Comparison of ENCODE assay signal across 8 cellular contexts in the genomic region with DNA sequence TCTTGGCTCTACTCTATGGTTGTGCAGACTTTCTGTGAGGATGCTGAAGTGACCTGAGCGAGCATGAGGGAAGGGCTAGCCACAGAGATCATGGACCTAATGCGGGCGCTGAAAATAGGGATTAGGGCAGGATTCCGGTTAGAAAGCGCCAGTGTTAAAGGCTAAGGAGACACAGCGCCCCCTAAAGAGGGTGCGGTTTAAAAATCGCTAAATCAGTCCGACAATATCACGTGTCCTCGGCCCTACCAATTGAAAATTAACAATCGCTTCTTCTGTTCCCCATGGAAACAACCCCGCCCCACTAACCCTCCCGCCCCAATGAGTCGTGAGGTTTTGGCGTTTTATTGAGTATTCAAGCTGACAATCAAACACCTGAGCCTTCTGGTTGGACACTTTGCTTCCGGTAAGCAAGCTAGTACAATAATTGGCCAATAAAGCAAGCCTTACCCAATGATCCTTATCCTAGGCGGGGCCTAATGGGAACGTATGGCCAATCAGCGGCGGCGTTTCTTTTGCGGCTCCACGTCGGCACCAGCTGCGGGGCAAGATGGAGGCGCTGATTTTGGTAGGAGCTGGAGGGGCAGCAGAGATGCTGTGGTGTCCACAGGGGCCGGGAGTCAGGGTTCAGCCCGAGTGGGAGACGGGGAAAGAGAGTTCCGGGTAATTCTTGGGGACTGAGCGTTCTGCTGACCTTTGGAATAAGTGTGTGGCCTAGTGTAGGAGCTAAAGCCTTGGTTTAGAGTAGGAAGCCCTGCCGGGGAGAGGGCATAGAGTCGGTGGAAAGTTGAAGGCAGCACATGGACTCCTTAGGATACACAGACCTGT. TPM values are rescaled to one million over a fixed set of nuclear protein-coding genes. Genes with fewer than 3 reads are reported as not detected.
A peak's percentile ranks its signal among the peaks of the same experiment; 100 is the strongest.
DNase-seq lines count a peak whose midpoint lies in the region; ATAC-seq, FAIRE-seq and TF ChIP-seq lines count a peak whose summit lies in the region.

A gene with protein sequence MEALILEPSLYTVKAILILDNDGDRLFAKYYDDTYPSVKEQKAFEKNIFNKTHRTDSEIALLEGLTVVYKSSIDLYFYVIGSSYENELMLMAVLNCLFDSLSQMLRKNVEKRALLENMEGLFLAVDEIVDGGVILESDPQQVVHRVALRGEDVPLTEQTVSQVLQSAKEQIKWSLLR (plus strand): TSS at position 515 of the 825 bp plus-strand sequence. CDS start 33 bp downstream, at position 548.

- no peak for FAIRE-seq in small intestine (lab: Jason Lieb, UNC)

- H3K27me3 ChIP-seq in WERI-Rb-1 (ENCODE audit: insufficient read depth, low read depth, severe bottlenecking) (no peaks in the 10 kb centered on the region), mammary epithelial cell (ENCODE audit: insufficient read depth, low read length) (no peaks in the 10 kb centered on the region), small intestine (ENCODE audit: control insufficient read depth in 2 of 2, insufficient read depth in 2 of 2, low read length in 2 of 2) (no peaks in the 10 kb centered on the region)

- no peaks in the 10 kb centered on the region for H4K20me1 ChIP-seq in mammary epithelial cell (ENCODE audit: insufficient read depth, low read length)

- WGBS in mammary epithelial cell (ENCODE audit: low coverage, missing lambda C conversion rate): 4% methylated on average over 24 of the region's 34 CpGs
- 1 to 2% (median 2%) methylated on average over 34 of the region's 34 CpGs for WGBS in small intestine, 3 donors

- H3K27ac ChIP-seq in WERI-Rb-1 (peak within 1 kb of the TSS; percentile 80), mammary epithelial cell (ENCODE audit: insufficient read depth, low read depth, low read length) (peak within 1 kb of the TSS; percentile 91), small intestine (ENCODE audit: low read depth in 1 of 2, low read length in 1 of 2) (peak within 1 kb of the TSS; percentile 87 to 94)

- H3K36me3 ChIP-seq in WERI-Rb-1 (no peaks in the 10 kb centered on the region; the same call in 1 of the 2 replicates), mammary epithelial cell (ENCODE audit: insufficient read depth, low read length) (peaks cover 2% of the 10 kb centered on the region), small intestine (ENCODE audit: control insufficient read depth in 2 of 2, insufficient read depth in 2 of 2, low read length in 2 of 2) (no peaks in the 10 kb centered on the region)

- peak within 1 kb of the TSS; percentile 98 for H3K9ac ChIP-seq in mammary epithelial cell (ENCODE audit: insufficient read depth, low read length)

- peak within 1 kb of the TSS; percentile 93 for H3K4me2 ChIP-seq in mammary epithelial cell (ENCODE audit: insufficient read depth, low read depth, low read length)

- dilution Hi-C loops in mammary epithelial cell (cut with HindIII; ENCODE audit: low sequenced_read_pairs): loop anchor here (5.0 kb wide), 1 partner anchor 108 kb away; no protein-coding TSS in a partner anchor

- ATAC-seq in GM18907 (IDR thresholded peaks at IDR 0.05; ENCODE audit: unreplicated experiment) (peak; percentile 98), HG03159 (IDR thresholded peaks at IDR 0.05; ENCODE audit: unreplicated experiment) (peak; percentile 99)

- TF ChIP-seq CTCF in WERI-Rb-1 (IDR thresholded peaks at IDR 0.05; ENCODE audit: low read depth, low read length): peak; percentile 84
- TF ChIP-seq CTCF in mammary epithelial cell (conservative IDR thresholded peaks at IDR 0.05 in 1 of 2, IDR thresholded peaks at IDR 0.05 in 1 of 2; ENCODE audit: extremely low read depth in 1 of 2, insufficient read depth in 1 of 2, low read depth in 1 of 2, low read length in 2 of 2): peak; percentile 73 to 85

- no TSS peak for BruUV-seq in mammary epithelial cell (replicated peaks; lab: Mats Ljungman, UMichigan)

- peak within 1 kb of the TSS; percentile 73 for H3K4me3 ChIP-seq in WERI-Rb-1 (ENCODE audit: low read depth, low read length)
- H3K4me3 ChIP-seq in mammary epithelial cell (replicated peaks in 1 of 3; ENCODE audit: insufficient read depth in 1 of 3, low read depth in 2 of 3, low read length in 3 of 3): peak within 1 kb of the TSS; percentile 60 to 80 (median 75)
- H3K4me3 ChIP-seq in small intestine (ENCODE audit: low read depth in 1 of 2, low read length in 2 of 2): peak within 1 kb of the TSS; percentile 55 to 76

- H3K9me3 ChIP-seq in WERI-Rb-1 (ENCODE audit: severe bottlenecking) (no peaks in the 10 kb centered on the region), mammary epithelial cell (replicated peaks; ENCODE audit: insufficient read depth, low read length) (no peaks in the 10 kb centered on the region), small intestine (ENCODE audit: control insufficient read depth, low read depth) (no peaks in the 10 kb centered on the region)

- CTCF ChIA-PET in mammary epithelial cell (lab: Charles Lee; ENCODE audit: low non-redundant PET): interaction anchor here (0.5 to 1.4 kb wide), 20 partner anchors 11 to 330 kb away, joined by 3 to 12 read pairs (median 5); a partner anchor contains a TSS

- intact Hi-C loops in mammary epithelial cell (cut with micrococcal nuclease): loop anchor here (1.0 kb wide), 3 partner anchors 31 to 105 kb away; no protein-coding TSS in a partner anchor

- peaks cover 42% of the 10 kb centered on the region for H3K79me2 ChIP-seq in mammary epithelial cell (ENCODE audit: insufficient read depth, low read length)

- in situ Hi-C loops in mammary epithelial cell (cut with MboI; ENCODE audit: low sequenced_read_pairs in 2 of 2): no loop called here

- DNase-seq in AG08396 (ENCODE audit: low spot score) (peak; percentile 91), NCI-H2227 (lab: John Stamatoyannopoulos, UW; ENCODE audit: unreplicated experiment) (peak; percentile 97), WERI-Rb-1 (peak; percentile 97), mammary epithelial cell (peak; percentile 100), iPS-NIHi11 (ENCODE audit: low spot score) (peak; percentile 95), small intestine (peak; percentile 100)

- H2AFZ ChIP-seq in mammary epithelial cell (ENCODE audit: low read depth, low read length): peak within 1 kb of the TSS; percentile 99

- H3K4me1 ChIP-seq in mammary epithelial cell (ENCODE audit: insufficient read depth, low read length): peaks cover 12% of the 10 kb centered on the region
- peaks cover 0 to 2% of the 10 kb centered on the region in 2 donors for H3K4me1 ChIP-seq in small intestine (ENCODE audit: control insufficient read depth in 2 of 2, insufficient read depth in 1 of 2, low read depth in 1 of 2, low read length in 1 of 2)

RNA-seq across cellular contexts. Expression of the gene that starts here (rescaled TPM):
- 100 to 1,000 TPM; 113 to 155 TPM for total RNA-seq in mammary epithelial cell
- 172 TPM for polyA plus RNA-seq in mammary epithelial cell
- polyA minus RNA-seq in mammary epithelial cell: 168 TPM
- 100 to 1,000 TPM; 114 to 140 (median 136) TPM for polyA plus RNA-seq in small intestine

Comparison
In these comparisons a context has a peak if more than half of its experiments do, and no peak if none do; other contexts are left out.
1. Peak in every context shown above with its lines: DNase-seq, ATAC-seq, H3K4me3 ChIP-seq and H3K27ac ChIP-seq.